ENCODE assay signal across 8 cellular contexts in genomic region chr10:91410638-91411367, GRCh38. TPM values are rescaled to one million over a fixed set of nuclear protein-coding genes. Genes with fewer than 3 reads are reported as not detected.
DNase-seq lines count a peak whose midpoint lies in the region; ATAC-seq and TF ChIP-seq lines count a peak whose summit lies in the region.

No MANE protein-coding gene starts in this region.

- H3K9me3 ChIP-seq in AG04450 (ENCODE audit: control insufficient read depth, insufficient read depth, low read length) (no peaks in the 10 kb centered on the region), SJCRH30 (replicated peaks) (no peaks in the 10 kb centered on the region), mammary epithelial cell (replicated peaks; ENCODE audit: insufficient read depth, low read length) (no peaks in the 10 kb centered on the region)

- CTCF ChIA-PET in AG04450 (lab: Charles Lee) = interaction anchor here (0.6 to 1.5 kb wide), 6 partner anchors 10 to 283 kb away, joined by 3 to 4 read pairs (median 4); no protein-coding TSS in a partner anchor
- CTCF ChIA-PET in mammary epithelial cell (lab: Charles Lee; ENCODE audit: low non-redundant PET) = no interaction called here

- 4% methylated on average over 18 of the region's 25 CpGs for WGBS in mammary epithelial cell (ENCODE audit: low coverage, missing lambda C conversion rate)

- H3K9ac ChIP-seq in mammary epithelial cell (ENCODE audit: insufficient read depth, low read length) = peak overlapping the region; percentile 75

- peak overlapping the region; percentile 70 for H3K4me2 ChIP-seq in mammary epithelial cell (ENCODE audit: insufficient read depth, low read depth, low read length)

- H3K36me3 ChIP-seq in SJCRH30 (no peaks in the 10 kb centered on the region), mammary epithelial cell (ENCODE audit: insufficient read depth, low read length) (no peaks in the 10 kb centered on the region)

- TF ChIP-seq CTCF in AG04450 (IDR thresholded peaks at IDR 0.05; ENCODE audit: low read depth, low read length) (no peak), mammary epithelial cell (conservative IDR thresholded peaks at IDR 0.05 in 1 of 2, IDR thresholded peaks at IDR 0.05 in 1 of 2; ENCODE audit: extremely low read depth in 1 of 2, insufficient read depth in 1 of 2, low read depth in 1 of 2, low read length in 2 of 2) (no peak)

- intact Hi-C loops in mammary epithelial cell (cut with micrococcal nuclease) = loop anchor here (1.0 to 10.0 kb wide), 3 partner anchors 113 to 504 kb away; no protein-coding TSS in a partner anchor

- no peaks in the 10 kb centered on the region for H3K27me3 ChIP-seq in AG04450 (ENCODE audit: control insufficient read depth, insufficient read depth, low read length)
- H3K27me3 ChIP-seq in SJCRH30 = no peaks in the 10 kb centered on the region
- H3K27me3 ChIP-seq in mammary epithelial cell (ENCODE audit: insufficient read depth, low read length) = no peaks in the 10 kb centered on the region

- in situ Hi-C loops in mammary epithelial cell (cut with MboI; ENCODE audit: low sequenced_read_pairs in 2 of 2) (no loop called here), KBM-7 (cut with MboI; ENCODE audit: low pct_unique_long_range_greater_than_20kb, low sequenced_read_pairs) (no loop called here)

- DNase-seq in AG04450 (ENCODE audit: low read depth, low spot score) (no peak), SJCRH30 (peak; percentile 16 to 29), mammary epithelial cell (no peak), left lobe of liver (ENCODE audit: low spot score) (no peak), KBM-7 (no peak), NCI-H774 (lab: John Stamatoyannopoulos, UW) (no peak)
- peak; percentile 1 to 25 (median 5) for DNase-seq in stimulated activated CD4-positive, alpha-beta T cell treated with anti-CD3 and anti-CD28 coated beads, TNF-alpha, amount 100 ng/mL, for 24 hours (ENCODE audit: low read depth in 3 of 3)

- H3K79me2 ChIP-seq in mammary epithelial cell (ENCODE audit: insufficient read depth, low read length) = peaks cover 35% of the 10 kb centered on the region

- H3K4me3 ChIP-seq in AG04450 (ENCODE audit: low read depth, low read length) (peak overlapping the region; percentile 77), SJCRH30 (peak overlapping the region; percentile 83), mammary epithelial cell (replicated peaks in 1 of 3; ENCODE audit: insufficient read depth in 1 of 3, low read depth in 2 of 3, low read length in 3 of 3) (peak overlapping the region; percentile 51 to 81 (median 76))

- ATAC-seq in GM21447 (IDR thresholded peaks at IDR 0.05; ENCODE audit: unreplicated experiment) (peak; percentile 3), left lobe of liver (peak; percentile 1)

- H3K27ac ChIP-seq in AG04450 (ENCODE audit: low read depth, low read length) (peak overlapping the region; percentile 62), SJCRH30 (peak overlapping the region; percentile 97), mammary epithelial cell (ENCODE audit: insufficient read depth, low read depth, low read length) (peak overlapping the region; percentile 14)

- dilution Hi-C loops in mammary epithelial cell (cut with HindIII; ENCODE audit: low sequenced_read_pairs) = no loop called here

- peaks cover 17% of the 10 kb centered on the region for H3K4me1 ChIP-seq in SJCRH30
- peaks cover 26% of the 10 kb centered on the region for H3K4me1 ChIP-seq in mammary epithelial cell (ENCODE audit: insufficient read depth, low read length)

- POLR2A ChIA-PET in AG04450 (lab: Yijun Ruan, JAX) = interaction anchor here (0.5 to 1.2 kb wide), 4 partner anchors 60 to 222 kb away, joined by 3 to 5 read pairs (median 4); no protein-coding TSS in a partner anchor

- no peaks in the 10 kb centered on the region for H4K20me1 ChIP-seq in mammary epithelial cell (ENCODE audit: insufficient read depth, low read length)

- H2AFZ ChIP-seq in mammary epithelial cell (ENCODE audit: low read depth, low read length) = peak overlapping the region; percentile 97

- no TSS peak for BruUV-seq in mammary epithelial cell (replicated peaks; lab: Mats Ljungman, UMichigan)

RNA-seq across cellular contexts. Expression of gene HECTD2, which starts 0.7 kb away (rescaled TPM):
- polyA plus RNA-seq in AG04450 (2011; rRNA removed) (8.5 and 13.0 TPM in 2 replicates), mammary epithelial cell (1.7 TPM)
- polyA minus RNA-seq in AG04450 (2011; rRNA and poly(A)+ RNA removed) = 6.7 and 13.6 TPM in 2 replicates
- 11.4 and 11.9 TPM in 2 replicates for total RNA-seq in SJCRH30 (2014; rRNA removed; shearing (Covaris generic))
- total RNA-seq in mammary epithelial cell (10 to 100 TPM in 1 of 2 donors, 1 to 10 TPM in 1; 10.0 TPM), left lobe of liver (1.7 TPM)
- 11.0 TPM for polyA minus RNA-seq in mammary epithelial cell

Comparison
In these comparisons a context has a peak if more than half of its experiments do, and no peak if none do; other contexts are left out.
1. DNase-seq: peak in SJCRH30 (2 of 2) and stimulated activated CD4-positive, alpha-beta T cell treated with anti-CD3 and anti-CD28 coated beads, TNF-alpha, amount 100 ng/mL, for 24 hours (3 of 3); none in AG04450 (single experiment), mammary epithelial cell (single experiment), left lobe of liver (single experiment), KBM-7 (single experiment) and NCI-H774 (single experiment).
2. H3K27ac ChIP-seq: peak in every context shown above with its lines; median percentile 97 in SJCRH30; 62 in AG04450; 14 in mammary epithelial cell.
3. Peak in every context shown above with its lines, with median percentiles within 50 percentile points of each other: H3K4me3 ChIP-seq.